ENCODE assay signal across 1 cellular context in the genomic region with DNA sequence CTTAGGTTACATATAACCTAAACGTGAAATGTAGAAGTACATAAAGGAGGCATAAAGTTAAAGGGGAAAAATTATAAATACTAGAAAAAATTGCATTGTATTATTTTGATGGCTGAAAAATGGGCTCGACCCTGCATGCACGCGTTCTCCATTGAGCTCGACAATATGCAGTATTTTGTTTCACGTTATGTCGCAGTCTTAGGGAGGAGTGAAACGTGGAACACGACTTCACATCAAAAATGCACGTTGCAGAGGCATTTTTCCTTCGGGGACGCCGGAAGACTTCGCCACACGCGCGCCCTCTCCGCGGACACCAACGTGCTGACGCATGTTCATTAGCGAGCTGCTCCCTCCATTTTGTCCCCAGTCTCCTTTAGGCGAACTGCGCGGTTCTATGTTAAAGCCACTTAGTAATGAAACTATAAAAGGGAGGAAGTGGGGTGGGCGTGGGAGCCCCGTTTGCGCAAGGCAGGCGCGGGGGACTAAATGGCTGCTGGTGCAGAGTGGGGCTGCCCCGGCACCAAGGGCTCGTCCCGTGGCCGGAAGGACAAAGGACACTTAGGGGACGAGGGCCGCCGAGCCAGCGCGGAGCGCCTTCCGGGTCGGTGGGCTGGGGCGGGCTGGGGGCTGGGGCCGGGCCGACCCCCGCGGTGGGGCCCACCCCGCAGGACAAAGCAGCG.
TF ChIP-seq lines count a peak whose summit lies in the region.

No MANE protein-coding gene starts in this region.

TF ChIP-seq in HepG2, 621 proteins besides CTCF, POLR2A, EP300 and RAD21 (continued from another document and continues in another):
- TF ChIP-seq ZBTB8A (CRISPR knock-in tag; IDR thresholded peaks at IDR 0.05; ENCODE audit: borderline replicate concordance, low read depth): no peak; the same call in 1 of the 2 replicates
- TF ChIP-seq, protein P1, sequence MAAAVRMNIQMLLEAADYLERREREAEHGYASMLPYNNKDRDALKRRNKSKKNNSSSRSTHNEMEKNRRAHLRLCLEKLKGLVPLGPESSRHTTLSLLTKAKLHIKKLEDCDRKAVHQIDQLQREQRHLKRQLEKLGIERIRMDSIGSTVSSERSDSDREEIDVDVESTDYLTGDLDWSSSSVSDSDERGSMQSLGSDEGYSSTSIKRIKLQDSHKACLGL (CRISPR knock-in tag; IDR thresholded peaks at IDR 0.05): no peak
- TF ChIP-seq KLF12 (CRISPR knock-in tag; IDR thresholded peaks at IDR 0.05; ENCODE audit: borderline replicate concordance): 0 out of 2 replicates have a peak, but pooled peaks have one; percentile 55
- TF ChIP-seq, protein P2, sequence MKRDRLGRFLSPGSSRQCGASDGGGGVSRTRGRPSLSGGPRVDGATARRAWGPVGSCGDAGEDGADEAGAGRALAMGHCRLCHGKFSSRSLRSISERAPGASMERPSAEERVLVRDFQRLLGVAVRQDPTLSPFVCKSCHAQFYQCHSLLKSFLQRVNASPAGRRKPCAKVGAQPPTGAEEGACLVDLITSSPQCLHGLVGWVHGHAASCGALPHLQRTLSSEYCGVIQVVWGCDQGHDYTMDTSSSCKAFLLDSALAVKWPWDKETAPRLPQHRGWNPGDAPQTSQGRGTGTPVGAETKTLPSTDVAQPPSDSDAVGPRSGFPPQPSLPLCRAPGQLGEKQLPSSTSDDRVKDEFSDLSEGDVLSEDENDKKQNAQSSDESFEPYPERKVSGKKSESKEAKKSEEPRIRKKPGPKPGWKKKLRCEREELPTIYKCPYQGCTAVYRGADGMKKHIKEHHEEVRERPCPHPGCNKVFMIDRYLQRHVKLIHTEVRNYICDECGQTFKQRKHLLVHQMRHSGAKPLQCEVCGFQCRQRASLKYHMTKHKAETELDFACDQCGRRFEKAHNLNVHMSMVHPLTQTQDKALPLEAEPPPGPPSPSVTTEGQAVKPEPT (CRISPR knock-in tag; IDR thresholded peaks at IDR 0.05; ENCODE audit: low read depth): no peak; the same call in 1 of the 2 replicates
- TF ChIP-seq, protein P3, sequence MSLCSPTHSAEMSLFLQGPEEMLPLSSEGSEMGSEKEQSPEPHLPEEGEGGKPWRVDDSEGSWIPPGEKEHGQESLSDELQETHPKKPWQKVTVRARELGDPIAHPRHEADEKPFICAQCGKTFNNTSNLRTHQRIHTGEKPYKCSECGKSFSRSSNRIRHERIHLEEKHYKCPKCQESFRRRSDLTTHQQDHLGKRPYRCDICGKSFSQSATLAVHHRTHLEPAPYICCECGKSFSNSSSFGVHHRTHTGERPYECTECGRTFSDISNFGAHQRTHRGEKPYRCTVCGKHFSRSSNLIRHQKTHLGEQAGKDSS (CRISPR knock-in tag; IDR thresholded peaks at IDR 0.05; ENCODE audit: borderline replicate concordance, low read depth): peak; percentile 68; the same call in 1 of the 2 replicates
- TF ChIP-seq MYNN (CRISPR knock-in tag; IDR thresholded peaks at IDR 0.05; ENCODE audit: low read depth): no peak
- TF ChIP-seq, protein P4, sequence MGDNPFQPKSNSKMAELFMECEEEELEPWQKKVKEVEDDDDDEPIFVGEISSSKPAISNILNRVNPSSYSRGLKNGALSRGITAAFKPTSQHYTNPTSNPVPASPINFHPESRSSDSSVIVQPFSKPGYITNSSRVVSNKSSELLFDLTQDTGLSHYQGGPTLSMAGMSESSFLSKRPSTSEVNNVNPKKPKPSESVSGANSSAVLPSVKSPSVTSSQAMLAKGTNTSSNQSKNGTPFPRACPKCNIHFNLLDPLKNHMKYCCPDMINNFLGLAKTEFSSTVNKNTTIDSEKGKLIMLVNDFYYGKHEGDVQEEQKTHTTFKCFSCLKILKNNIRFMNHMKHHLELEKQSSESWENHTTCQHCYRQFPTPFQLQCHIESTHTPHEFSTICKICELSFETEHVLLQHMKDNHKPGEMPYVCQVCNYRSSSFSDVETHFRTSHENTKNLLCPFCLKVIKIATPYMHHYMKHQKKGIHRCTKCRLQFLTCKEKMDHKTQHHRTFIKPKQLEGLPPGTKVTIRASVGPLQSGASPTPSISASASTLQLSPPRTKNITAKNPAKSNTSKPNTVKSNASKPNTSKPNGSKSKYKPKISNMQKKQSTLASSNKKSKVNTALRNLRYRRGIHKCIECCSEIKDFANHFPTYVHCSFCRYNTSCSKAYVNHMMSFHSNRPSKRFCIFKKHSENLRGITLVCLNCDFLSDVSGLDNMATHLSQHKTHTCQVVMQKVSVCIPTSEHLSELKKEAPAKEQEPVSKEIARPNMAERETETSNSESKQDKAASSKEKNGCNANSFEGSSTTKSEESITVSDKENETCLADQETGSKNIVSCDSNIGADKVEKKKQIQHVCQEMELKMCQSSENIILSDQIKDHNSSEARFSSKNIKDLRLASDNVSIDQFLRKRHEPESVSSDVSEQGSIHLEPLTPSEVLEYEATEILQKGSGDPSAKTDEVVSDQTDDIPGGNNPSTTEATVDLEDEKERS (CRISPR knock-in tag; IDR thresholded peaks at IDR 0.05): peak; percentile 76; the same call in 1 of the 2 replicates
- TF ChIP-seq, protein P5, sequence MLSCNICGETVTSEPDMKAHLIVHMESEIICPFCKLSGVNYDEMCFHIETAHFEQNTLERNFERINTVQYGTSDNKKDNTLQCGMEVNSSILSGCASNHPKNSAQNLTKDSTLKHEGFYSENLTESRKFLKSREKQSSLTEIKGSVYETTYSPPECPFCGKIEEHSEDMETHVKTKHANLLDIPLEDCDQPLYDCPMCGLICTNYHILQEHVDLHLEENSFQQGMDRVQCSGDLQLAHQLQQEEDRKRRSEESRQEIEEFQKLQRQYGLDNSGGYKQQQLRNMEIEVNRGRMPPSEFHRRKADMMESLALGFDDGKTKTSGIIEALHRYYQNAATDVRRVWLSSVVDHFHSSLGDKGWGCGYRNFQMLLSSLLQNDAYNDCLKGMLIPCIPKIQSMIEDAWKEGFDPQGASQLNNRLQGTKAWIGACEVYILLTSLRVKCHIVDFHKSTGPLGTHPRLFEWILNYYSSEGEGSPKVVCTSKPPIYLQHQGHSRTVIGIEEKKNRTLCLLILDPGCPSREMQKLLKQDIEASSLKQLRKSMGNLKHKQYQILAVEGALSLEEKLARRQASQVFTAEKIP (CRISPR knock-in tag; IDR thresholded peaks at IDR 0.05; ENCODE audit: borderline replicate concordance): no peak
- TF ChIP-seq ARNT2 (CRISPR knock-in tag; IDR thresholded peaks at IDR 0.05; ENCODE audit: low read depth): no peak; the same call in 1 of the 2 replicates
- TF ChIP-seq SMAD3 (CRISPR knock-in tag; IDR thresholded peaks at IDR 0.05): 0 out of 2 replicates have a peak, but pooled peaks have one; percentile 51
- peak; percentile 87 for TF ChIP-seq YEATS4 (CRISPR knock-in tag; IDR thresholded peaks at IDR 0.05; ENCODE audit: borderline replicate concordance)
- TF ChIP-seq HIVEP1 (CRISPR knock-in tag; IDR thresholded peaks at IDR 0.05): peak; percentile 91
- no peak for TF ChIP-seq CREB1 (IDR thresholded peaks at IDR 0.05)
- peak; percentile 62 for TF ChIP-seq CREB1 (CRISPR knock-in tag; IDR thresholded peaks at IDR 0.05)
- TF ChIP-seq ZMAT3 (CRISPR knock-in tag; conservative IDR thresholded peaks at IDR 0.05): peak; percentile 28; the same call in 1 of the 2 replicates
- TF ChIP-seq, protein P6, sequence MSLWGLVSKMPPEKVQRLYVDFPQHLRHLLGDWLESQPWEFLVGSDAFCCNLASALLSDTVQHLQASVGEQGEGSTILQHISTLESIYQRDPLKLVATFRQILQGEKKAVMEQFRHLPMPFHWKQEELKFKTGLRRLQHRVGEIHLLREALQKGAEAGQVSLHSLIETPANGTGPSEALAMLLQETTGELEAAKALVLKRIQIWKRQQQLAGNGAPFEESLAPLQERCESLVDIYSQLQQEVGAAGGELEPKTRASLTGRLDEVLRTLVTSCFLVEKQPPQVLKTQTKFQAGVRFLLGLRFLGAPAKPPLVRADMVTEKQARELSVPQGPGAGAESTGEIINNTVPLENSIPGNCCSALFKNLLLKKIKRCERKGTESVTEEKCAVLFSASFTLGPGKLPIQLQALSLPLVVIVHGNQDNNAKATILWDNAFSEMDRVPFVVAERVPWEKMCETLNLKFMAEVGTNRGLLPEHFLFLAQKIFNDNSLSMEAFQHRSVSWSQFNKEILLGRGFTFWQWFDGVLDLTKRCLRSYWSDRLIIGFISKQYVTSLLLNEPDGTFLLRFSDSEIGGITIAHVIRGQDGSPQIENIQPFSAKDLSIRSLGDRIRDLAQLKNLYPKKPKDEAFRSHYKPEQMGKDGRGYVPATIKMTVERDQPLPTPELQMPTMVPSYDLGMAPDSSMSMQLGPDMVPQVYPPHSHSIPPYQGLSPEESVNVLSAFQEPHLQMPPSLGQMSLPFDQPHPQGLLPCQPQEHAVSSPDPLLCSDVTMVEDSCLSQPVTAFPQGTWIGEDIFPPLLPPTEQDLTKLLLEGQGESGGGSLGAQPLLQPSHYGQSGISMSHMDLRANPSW (CRISPR knock-in tag; IDR thresholded peaks at IDR 0.05; ENCODE audit: borderline replicate concordance): 0 out of 2 replicates have a peak, but pooled peaks have one; percentile 61
- no peak for TF ChIP-seq ZKSCAN8 (CRISPR knock-in tag; IDR thresholded peaks at IDR 0.05; ENCODE audit: borderline replicate concordance)
- no peak for TF ChIP-seq ZNF878 (CRISPR knock-in tag; IDR thresholded peaks at IDR 0.05)
- TF ChIP-seq FOXA1 (IDR thresholded peaks at IDR 0.05): no peak
- no peak; the same call in 1 of the 2 replicates for TF ChIP-seq FOXA1 (CRISPR knock-in tag; IDR thresholded peaks at IDR 0.05)
- TF ChIP-seq ZNF563 (CRISPR knock-in tag; IDR thresholded peaks at IDR 0.05): 0 out of 2 replicates have a peak, but pooled peaks have one; percentile 8
- peak; percentile 99 for TF ChIP-seq ZBTB7A (CRISPR knock-in tag; IDR thresholded peaks at IDR 0.05)
- peak; percentile 50 for TF ChIP-seq ZNF709 (CRISPR knock-in tag; IDR thresholded peaks at IDR 0.05)
- TF ChIP-seq HNRNPH1 (optimal IDR thresholded peaks at IDR 0.05; ENCODE audit: low read depth, low read length): peak; percentile 25
- no peak for TF ChIP-seq ZNF282 (IDR thresholded peaks at IDR 0.05; ENCODE audit: partially characterized antibody)
- no peak for TF ChIP-seq ZNF207 (IDR thresholded peaks at IDR 0.05; ENCODE audit: borderline replicate concordance)
- peak; percentile 91 for TF ChIP-seq HNF1B (CRISPR knock-in tag; IDR thresholded peaks at IDR 0.05)
- TF ChIP-seq ATF7-NPFF (CRISPR knock-in tag; IDR thresholded peaks at IDR 0.05; ENCODE audit: low read depth): peak; percentile 73; the same call in 1 of the 2 replicates
- TF ChIP-seq CEBPG (CRISPR knock-in tag; IDR thresholded peaks at IDR 0.05): peak; percentile 95
- peak; percentile 98 for TF ChIP-seq ZNF746 (CRISPR knock-in tag; IDR thresholded peaks at IDR 0.05)
- TF ChIP-seq EZH2 (conservative IDR thresholded peaks at IDR 0.05; ENCODE audit: low read depth, low read length): no peak
- TF ChIP-seq CHD4 (IDR thresholded peaks at IDR 0.05; ENCODE audit: borderline replicate concordance, low read length): no peak
- no peak for TF ChIP-seq ZNF75D (CRISPR knock-in tag; IDR thresholded peaks at IDR 0.05; ENCODE audit: borderline replicate concordance)
- TF ChIP-seq ZKSCAN5 (CRISPR knock-in tag; IDR thresholded peaks at IDR 0.05): no peak
- peak; percentile 79 for TF ChIP-seq HNF4A (CRISPR knock-in tag; IDR thresholded peaks at IDR 0.05)
- TF ChIP-seq ZNF841 (CRISPR knock-in tag; IDR thresholded peaks at IDR 0.05; ENCODE audit: borderline replicate concordance): no peak
- no peak for TF ChIP-seq SUZ12 (IDR thresholded peaks at IDR 0.05; ENCODE audit: low read depth, low read length)
- 0 out of 2 replicates have a peak, but pooled peaks have one; percentile 16 for TF ChIP-seq ZNF205 (CRISPR knock-in tag; IDR thresholded peaks at IDR 0.05)
- peak; percentile 78; the same call in 1 of the 2 replicates for TF ChIP-seq ZNF468 (CRISPR knock-in tag; IDR thresholded peaks at IDR 0.05)
- TF ChIP-seq KDM2A (CRISPR knock-in tag; IDR thresholded peaks at IDR 0.05; ENCODE audit: borderline replicate concordance, low read depth): peak; percentile 2; the same call in 1 of the 2 replicates
- no peak; the same call in 1 of the 2 replicates for TF ChIP-seq MED13 (CRISPR knock-in tag; IDR thresholded peaks at IDR 0.05)
- no peak for TF ChIP-seq LCORL (IDR thresholded peaks at IDR 0.05)
- peak; percentile 49; the same call in 1 of the 2 replicates for TF ChIP-seq LCORL (CRISPR knock-in tag; IDR thresholded peaks at IDR 0.05)
- TF ChIP-seq, protein P7, sequence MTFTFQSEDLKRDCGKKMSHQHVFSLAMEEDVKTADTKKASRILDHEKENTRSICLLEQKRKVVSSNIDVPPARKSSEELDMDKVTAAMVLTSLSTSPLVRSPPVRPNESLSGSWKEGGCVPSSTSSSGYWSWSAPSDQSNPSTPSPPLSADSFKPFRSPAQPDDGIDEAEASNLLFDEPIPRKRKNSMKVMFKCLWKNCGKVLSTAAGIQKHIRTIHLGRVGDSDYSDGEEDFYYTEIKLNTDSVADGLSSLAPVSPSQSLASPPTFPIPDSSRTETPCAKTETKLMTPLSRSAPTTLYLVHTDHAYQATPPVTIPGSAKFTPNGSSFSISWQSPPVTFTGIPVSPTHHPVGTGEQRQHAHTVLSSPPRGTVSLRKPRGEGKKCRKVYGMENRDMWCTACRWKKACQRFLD (CRISPR knock-in tag; IDR thresholded peaks at IDR 0.05; ENCODE audit: borderline replicate concordance): no peak
- peak; percentile 25; the same call in 1 of the 2 replicates for TF ChIP-seq ZNF362 (CRISPR knock-in tag; IDR thresholded peaks at IDR 0.05; ENCODE audit: borderline replicate concordance)
- no peak for TF ChIP-seq TCF12 (IDR thresholded peaks at IDR 0.05)
- peak; percentile 82; the same call in 1 of the 2 replicates for TF ChIP-seq TCF12 (CRISPR knock-in tag; IDR thresholded peaks at IDR 0.05)
- TF ChIP-seq PHB2 (IDR thresholded peaks at IDR 0.05; ENCODE audit: partially characterized antibody): no peak
- TF ChIP-seq FOXP1 (IDR thresholded peaks at IDR 0.05): no peak
- peak; percentile 21; the same call in 1 of the 2 replicates for TF ChIP-seq FOXP1 (CRISPR knock-in tag; IDR thresholded peaks at IDR 0.05)
- TF ChIP-seq NRL (CRISPR knock-in tag; IDR thresholded peaks at IDR 0.05; ENCODE audit: borderline replicate concordance): peak; percentile 65; the same call in 1 of the 2 replicates
- peak; percentile 60; the same call in 1 of the 2 replicates for TF ChIP-seq ZNF441 (CRISPR knock-in tag; IDR thresholded peaks at IDR 0.05; ENCODE audit: borderline replicate concordance)
- TF ChIP-seq SATB2 (CRISPR knock-in tag; IDR thresholded peaks at IDR 0.05): no peak
